Comparison of ENCODE assay signal across 8 cellular contexts in genomic region chr7:2555121-2556052, GRCh38. TPM values are rescaled to one million over a fixed set of nuclear protein-coding genes. Genes with fewer than 3 reads are reported as not detected.
A peak's percentile ranks its signal among the peaks of the same experiment; 100 is the strongest.
DNase-seq lines count a peak whose midpoint lies in the region; ATAC-seq and TF ChIP-seq lines count a peak whose summit lies in the region.

Gene BRAT1 (minus strand): TSS chr7:2555524. CDS start chr7:2554431, 1,093 bp downstream.

- H3K4me3 ChIP-seq in BJ (ENCODE audit: low read depth, low read length) = peak within 1 kb of the TSS; percentile 85

- H3K27me3 ChIP-seq in BJ (ENCODE audit: control insufficient read depth, insufficient read depth, low read length) (no peaks in the 10 kb centered on the region), layer of hippocampus (ENCODE audit: control insufficient read depth, insufficient read depth, low read length) (no peaks in the 10 kb centered on the region)

- POLR2A ChIA-PET in BJ (lab: Charles Lee) = interaction anchor here (0.6 kb wide), 1 partner anchor 26 kb away, joined by 4 read pairs; no protein-coding TSS in a partner anchor

- peaks cover 2% of the 10 kb centered on the region; the same call in 1 of the 2 replicates for H3K36me3 ChIP-seq in BJ (ENCODE audit: control insufficient read depth, insufficient read depth, low read length)

- peak within 1 kb of the TSS; percentile 99 for H3K27ac ChIP-seq in cingulate gyrus (ENCODE audit: low read depth, low read length)
- H3K27ac ChIP-seq in layer of hippocampus (ENCODE audit: low read depth, low read length) = peak within 1 kb of the TSS; percentile 100

- CTCF ChIA-PET in BJ (lab: Yijun Ruan, JAX) = interaction anchor here (0.7 to 1.7 kb wide), 7 partner anchors 15 to 104 kb away, joined by 3 to 5 read pairs (median 4); no protein-coding TSS in a partner anchor

- ATAC-seq in HG03457 (IDR thresholded peaks at IDR 0.05; ENCODE audit: unreplicated experiment) = peak; percentile 51

- DNase-seq in BJ (ENCODE audit: low read depth) = peak; percentile 60
- peak; percentile 97 for DNase-seq in GM19238 (ENCODE audit: insufficient read length, low spot score)
- peak; percentile 86 to 93 for DNase-seq in NCI-H524 (lab: John Stamatoyannopoulos, UW)
- peak; percentile 95 to 97 for DNase-seq in activated CD4-positive, alpha-beta T cell treated with anti-CD3 and anti-CD28 coated beads for 4 hours
- peak; percentile 95 to 97 for DNase-seq in stimulated activated CD4-positive, alpha-beta T cell treated with anti-CD3 and anti-CD28 coated beads, Interleukin-1b, Interleukin-23, amount 100 ng/mL, for 4 hours (ENCODE audit: low read depth in 2 of 2)

- TF ChIP-seq CTCF in BJ (IDR thresholded peaks at IDR 0.05; ENCODE audit: insufficient read depth, low read depth, low read length) = peak; percentile 56

RNA-seq across cellular contexts. Expression of gene BRAT1, which starts in this region (rescaled TPM):
- 9.1 and 17.9 TPM in 2 replicates for polyA plus RNA-seq in BJ (2011; rRNA removed)
- 7.7 and 8.5 TPM in 2 replicates for polyA minus RNA-seq in BJ (2011; rRNA and poly(A)+ RNA removed)

Comparison
In these comparisons a context has a peak if more than half of its experiments do, and no peak if none do; other contexts are left out.
1. Peak in every context shown above with its lines: DNase-seq, ATAC-seq, H3K4me3 ChIP-seq and H3K27ac ChIP-seq.